ENCODE assay signal across 13 cellular contexts in the genomic region with DNA sequence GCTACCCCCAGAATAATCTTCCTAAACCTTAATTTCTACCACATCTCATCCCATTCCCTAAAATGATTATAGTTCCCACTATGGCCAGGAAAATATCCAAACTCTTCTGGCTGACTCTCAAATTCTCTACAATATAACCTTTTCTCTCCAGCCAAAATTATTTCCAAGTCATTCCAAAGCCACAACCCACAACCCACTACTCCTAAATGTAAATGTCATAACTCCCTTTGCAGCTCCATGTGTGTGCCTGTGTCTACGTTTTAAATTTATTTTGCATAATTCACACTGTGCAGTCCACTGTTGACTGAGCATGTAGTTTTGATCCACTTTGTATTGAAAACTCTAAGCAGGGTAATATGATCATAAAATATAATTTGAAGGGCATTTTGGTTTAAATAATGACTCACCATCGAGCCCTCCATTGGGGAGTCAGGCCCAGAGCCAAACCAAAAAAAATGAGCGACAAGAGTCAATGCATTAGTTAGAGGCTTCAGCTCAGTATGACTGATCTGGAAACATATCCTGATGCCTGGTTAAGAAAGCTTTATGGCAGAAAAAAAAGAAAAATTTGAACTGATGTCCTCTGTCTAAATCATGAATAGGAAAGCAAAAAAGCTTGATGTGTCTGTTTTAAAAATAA.
DNase-seq lines count a peak whose midpoint lies in the region; ATAC-seq, FAIRE-seq and TF ChIP-seq lines count a peak whose summit lies in the region.
"Had no signal": no experiment of that assay in that cellular context is flagged by ENCODE, and none has a peak within 500 bp of the region (broad histone marks: within the 10 kb centered on the region; RNA-seq: fewer than 3 reads in every experiment).

No MANE protein-coding gene starts in this region.

- H3K9ac ChIP-seq in fibroblast of lung (ENCODE audit: insufficient read depth, low read length) = no peak overlapping the region
- H3K9ac ChIP-seq: GM23248 had no signal

- no peak for TF ChIP-seq CTCF in fibroblast of lung (conservative IDR thresholded peaks at IDR 0.05 in 1 of 2, IDR thresholded peaks at IDR 0.05 in 1 of 2; ENCODE audit: low read depth in 1 of 2, low read length in 2 of 2)

- no peak overlapping the region for H2AFZ ChIP-seq in fibroblast of lung (ENCODE audit: low read length)
- H2AFZ ChIP-seq: GM23248 had no signal

- no peak for ATAC-seq in GM21528 (IDR thresholded peaks at IDR 0.05; ENCODE audit: low FRiP score, unreplicated experiment)
- ATAC-seq: HCT116 had no signal

- no peak overlapping the region for H3K4me2 ChIP-seq in fibroblast of lung (ENCODE audit: extremely low read depth, insufficient read depth, low read length)

- H3K4me3 ChIP-seq in fibroblast of lung (replicated peaks in 1 of 4; ENCODE audit: control extremely low read depth in 1 of 4, insufficient read depth in 1 of 4, low read depth in 3 of 4, low read length in 4 of 4) = no peak overlapping the region
- H3K4me3 ChIP-seq: GM23248 had no signal

- FAIRE-seq in RCC 7860 (lab: Jason Lieb, UNC) (peak; percentile 63), urothelium cell line (lab: Jason Lieb, UNC) (no peak)
- FAIRE-seq: GM18507 had no signal

- peak; percentile 29 for DNase-seq in HS-27A (ENCODE audit: low read depth)
- DNase-seq in RCC 7860 (ENCODE audit: low spot score) = no peak
- peak; percentile 25 to 57 for DNase-seq in fibroblast of lung (ENCODE audit: low read depth in 2 of 2)
- peak; percentile 28 for DNase-seq in urothelium cell line (ENCODE audit: low spot score)
- DNase-seq in NCI-H2029 treated with DMSO at 0.1 percent for 48 hours (lab: John Stamatoyannopoulos, UW) = no peak
- no peak for DNase-seq in stimulated activated CD4-positive, alpha-beta T cell treated with anti-CD3 and anti-CD28 coated beads, Interleukin-4, amount 100 ng/mL, for 4 hours
- DNase-seq: GM23248, NCI-H1092, NCI-H774, SIG-M5 had no signal

- H3K79me2 ChIP-seq in fibroblast of lung (ENCODE audit: control insufficient read depth, insufficient read depth, low read length) = no peaks in the 10 kb centered on the region

- H3K27me3 ChIP-seq in fibroblast of lung (ENCODE audit: control insufficient read depth, insufficient read depth, low read length) = no peaks in the 10 kb centered on the region

- H3K36me3 ChIP-seq in fibroblast of lung (ENCODE audit: control insufficient read depth, insufficient read depth, low read length) = no peaks in the 10 kb centered on the region

- H4K20me1 ChIP-seq in fibroblast of lung (ENCODE audit: control insufficient read depth, extremely low read depth, insufficient read depth, low read length) = no peaks in the 10 kb centered on the region

- H3K27ac ChIP-seq in fibroblast of lung (ENCODE audit: insufficient read depth, low read length) = no peak overlapping the region
- H3K27ac ChIP-seq: GM23248 had no signal

- no peaks in the 10 kb centered on the region for H3K9me3 ChIP-seq in fibroblast of lung (ENCODE audit: control insufficient read depth, insufficient read depth, low read depth, low read length)

- peaks cover 2% of the 10 kb centered on the region for H3K4me1 ChIP-seq in fibroblast of lung (ENCODE audit: control insufficient read depth, extremely low read depth, insufficient read depth, low read length)

Comparison
In these comparisons a context has a peak if more than half of its experiments do, and no peak if none do; other contexts are left out.
1. DNase-seq: peak in HS-27A (single experiment), fibroblast of lung (2 of 2) and urothelium cell line (single experiment); none in RCC 7860 (single experiment), NCI-H2029 treated with DMSO at 0.1 percent for 48 hours (single experiment) and stimulated activated CD4-positive, alpha-beta T cell treated with anti-CD3 and anti-CD28 coated beads, Interleukin-4, amount 100 ng/mL, for 4 hours (0 of 2).